9 cellular contexts compared by ENCODE assay signal in the genomic region with DNA sequence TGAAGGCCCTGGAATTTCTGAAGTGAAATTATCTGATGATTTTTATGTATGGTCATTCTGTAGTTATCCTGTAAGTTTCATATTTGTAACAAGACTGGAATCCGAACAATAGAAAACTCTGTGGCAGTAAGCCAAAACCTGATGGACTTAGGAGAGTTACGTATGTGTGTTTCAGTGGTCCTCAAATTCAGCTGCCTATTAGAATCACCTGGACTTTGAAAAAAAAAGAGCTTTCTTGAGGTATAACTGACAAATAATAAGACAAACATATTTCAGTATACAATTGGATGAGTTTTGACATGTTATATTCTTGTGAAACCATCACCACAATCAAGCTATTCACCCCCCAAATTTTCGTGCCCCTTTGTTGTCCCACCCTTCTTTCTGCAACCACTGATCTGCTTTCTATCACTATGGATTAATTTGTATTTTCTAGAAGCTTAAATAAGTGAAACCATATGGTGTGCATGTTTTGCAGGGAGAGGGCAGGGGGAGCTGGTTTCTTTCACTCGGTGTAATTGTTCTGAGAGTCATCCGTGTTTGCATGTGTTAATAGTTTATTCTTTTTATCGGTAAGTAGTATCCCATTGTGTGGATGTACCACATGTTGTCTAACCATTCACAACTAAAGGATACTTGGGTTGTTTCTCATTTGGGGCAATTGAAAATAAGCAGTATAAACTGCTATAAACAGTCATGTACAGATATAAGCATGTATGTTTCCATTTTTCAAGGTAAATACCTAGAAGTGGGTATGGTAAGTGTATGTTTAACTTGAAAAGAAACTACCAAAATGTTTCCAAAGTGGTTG. TPM values are rescaled to one million over a fixed set of nuclear protein-coding genes. Genes with fewer than 3 reads are reported as not detected.
DNase-seq lines count a peak whose midpoint lies in the region; ATAC-seq, FAIRE-seq and TF ChIP-seq lines count a peak whose summit lies in the region.
"Had no signal": no experiment of that assay in that cellular context is flagged by ENCODE, and none has a peak within 500 bp of the region (broad histone marks: within the 10 kb centered on the region; RNA-seq: fewer than 3 reads in every experiment).

No MANE protein-coding gene starts in this region.

- H3K36me3 ChIP-seq in esophagus squamous epithelium: no peaks in the 10 kb centered on the region

- no peak overlapping the region for H3K4me3 ChIP-seq in esophagus squamous epithelium
- no peak overlapping the region for H3K4me3 ChIP-seq in skin epidermis

- H3K4me1 ChIP-seq in esophagus squamous epithelium: peaks cover 5 to 34% (median 24%) of the 10 kb centered on the region in 3 donors

- 54 to 58% methylated on average over 6 of the region's 6 CpGs for WGBS in esophagus squamous epithelium, 2 donors

- no peak for FAIRE-seq in RCC 7860 (lab: Jason Lieb, UNC)

- TF ChIP-seq CTCF in esophagus squamous epithelium (IDR thresholded peaks at IDR 0.05): no peak

- no peak for ATAC-seq in GM21528 (IDR thresholded peaks at IDR 0.05; ENCODE audit: low FRiP score, unreplicated experiment)

- H3K27ac ChIP-seq in esophagus squamous epithelium (peak overlapping the region in 3 of 4 donors; percentile 13 to 42 (median 20)), skin epidermis (peak overlapping the region in 12 of 21 experiments; percentile 1 to 74 (median 48))

- intact Hi-C loops in esophagus squamous epithelium (cut with DNase I): no loop called here

- H3K27me3 ChIP-seq in esophagus squamous epithelium: no peaks in the 10 kb centered on the region

- no peak for TF ChIP-seq POLR2A in esophagus squamous epithelium (IDR thresholded peaks at IDR 0.05)

- no peaks in the 10 kb centered on the region for H3K9me3 ChIP-seq in esophagus squamous epithelium

- DNase-seq in ELR (ENCODE audit: low read depth) (peak; percentile 65), RCC 7860 (ENCODE audit: low spot score) (peak; percentile 22), esophagus squamous epithelium (lab: John Stamatoyannopoulos, UW) (no peak), NCI-H82 (lab: John Stamatoyannopoulos, UW) (no peak), NCI-H345 (lab: John Stamatoyannopoulos, UW) (no peak)
- DNase-seq: DND-41; stimulated activated CD4-positive, alpha-beta T cell treated with anti-CD3 and anti-CD28 coated beads, Interleukin-2, amount 100 ng/mL, for 48 hours had no signal

RNA-seq across cellular contexts. Expression of gene EML4, which starts 50.2 kb away (rescaled TPM):
- total RNA-seq in esophagus squamous epithelium: 10 to 100 TPM; 11.6 to 29.8 (median 22.4) TPM

Comparison
In these comparisons a context has a peak if more than half of its experiments do, and no peak if none do; other contexts are left out.
1. DNase-seq: peak in ELR (single experiment) and RCC 7860 (single experiment); none in esophagus squamous epithelium (single experiment), NCI-H82 (single experiment) and NCI-H345 (single experiment).